1 cellular context compared by ENCODE assay signal in the genomic region with DNA sequence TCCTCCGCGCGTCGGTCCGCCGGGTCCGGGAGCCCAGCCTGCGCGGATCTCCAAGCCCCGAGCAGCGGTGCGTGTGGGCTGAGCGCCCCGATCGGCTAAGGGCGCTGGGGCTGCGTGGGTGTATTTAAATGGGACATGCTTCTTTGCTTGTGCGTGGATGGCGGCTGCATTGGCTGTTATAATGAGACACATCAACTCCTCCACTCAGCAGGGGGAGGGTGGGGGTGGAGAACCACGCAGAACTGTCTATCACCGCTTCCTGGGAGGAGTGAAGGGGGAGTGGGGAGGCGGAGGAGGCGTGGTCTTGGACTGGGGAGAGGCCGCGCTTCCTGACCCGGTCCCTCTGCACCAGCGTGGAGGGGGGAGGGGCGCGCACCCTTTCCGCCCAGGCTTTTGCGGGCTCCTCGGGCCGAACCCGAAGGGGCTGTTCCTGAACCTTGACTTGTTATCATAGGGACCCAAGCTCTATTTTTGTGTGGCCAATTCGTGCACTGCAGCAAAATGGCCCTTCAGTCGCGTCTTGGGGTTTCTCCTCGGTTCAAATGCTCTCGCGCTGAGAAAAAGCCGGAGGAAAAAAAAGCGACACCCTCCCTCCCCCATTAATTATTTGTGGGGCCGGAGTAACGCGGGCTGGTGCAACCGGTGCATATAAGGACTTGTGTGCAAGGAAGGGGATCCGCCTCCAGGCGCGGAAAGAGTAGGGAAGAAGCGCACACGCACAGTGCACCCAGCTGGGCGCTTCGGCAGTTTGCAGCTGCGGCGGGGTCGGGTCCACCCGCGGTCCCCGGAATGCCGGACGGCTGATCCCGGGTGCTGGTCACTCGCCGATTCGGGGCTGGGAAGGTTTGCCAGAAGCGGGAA.
TF ChIP-seq lines count a peak whose summit lies in the region.

Gene TNIK (minus strand): TSS at position 180 of the 861 bp plus-strand sequence. CDS start 342 bp downstream, outside the sequence.

TF ChIP-seq in GM12878, 131 proteins besides CTCF, POLR2A, EP300 and RAD21 (continued from another document and continues in another):
- TF ChIP-seq, protein P1, sequence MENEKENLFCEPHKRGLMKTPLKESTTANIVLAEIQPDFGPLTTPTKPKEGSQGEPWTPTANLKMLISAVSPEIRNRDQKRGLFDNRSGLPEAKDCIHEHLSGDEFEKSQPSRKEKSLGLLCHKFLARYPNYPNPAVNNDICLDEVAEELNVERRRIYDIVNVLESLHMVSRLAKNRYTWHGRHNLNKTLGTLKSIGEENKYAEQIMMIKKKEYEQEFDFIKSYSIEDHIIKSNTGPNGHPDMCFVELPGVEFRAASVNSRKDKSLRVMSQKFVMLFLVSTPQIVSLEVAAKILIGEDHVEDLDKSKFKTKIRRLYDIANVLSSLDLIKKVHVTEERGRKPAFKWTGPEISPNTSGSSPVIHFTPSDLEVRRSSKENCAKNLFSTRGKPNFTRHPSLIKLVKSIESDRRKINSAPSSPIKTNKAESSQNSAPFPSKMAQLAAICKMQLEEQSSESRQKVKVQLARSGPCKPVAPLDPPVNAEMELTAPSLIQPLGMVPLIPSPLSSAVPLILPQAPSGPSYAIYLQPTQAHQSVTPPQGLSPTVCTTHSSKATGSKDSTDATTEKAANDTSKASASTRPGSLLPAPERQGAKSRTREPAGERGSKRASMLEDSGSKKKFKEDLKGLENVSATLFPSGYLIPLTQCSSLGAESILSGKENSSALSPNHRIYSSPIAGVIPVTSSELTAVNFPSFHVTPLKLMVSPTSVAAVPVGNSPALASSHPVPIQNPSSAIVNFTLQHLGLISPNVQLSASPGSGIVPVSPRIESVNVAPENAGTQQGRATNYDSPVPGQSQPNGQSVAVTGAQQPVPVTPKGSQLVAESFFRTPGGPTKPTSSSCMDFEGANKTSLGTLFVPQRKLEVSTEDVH (IDR thresholded peaks at IDR 0.05; ENCODE audit: low read depth, partially characterized antibody) = no peak
- TF ChIP-seq RUNX3 (IDR thresholded peaks at IDR 0.05; ENCODE audit: low read length) (peak; percentile 34; the same call in 1 of the 2 replicates), TBL1XR1 (IDR thresholded peaks at IDR 0.05; ENCODE audit: low read depth, low read length) (peak; percentile 15; the same call in 1 of the 2 replicates), ZNF24 (IDR thresholded peaks at IDR 0.05) (0 out of 2 replicates have a peak, but pooled peaks have one; percentile 11), ZNF207 (IDR thresholded peaks at IDR 0.05; ENCODE audit: borderline replicate concordance) (peak; percentile 17; the same call in 1 of the 2 replicates), FOXK2 (IDR thresholded peaks at IDR 0.05) (no peak), NR2C2 (IDR thresholded peaks at IDR 0.05; ENCODE audit: borderline replicate concordance, control insufficient read depth, insufficient read length, low read depth) (no peak), POLR2AphosphoS2 (IDR thresholded peaks at IDR 0.05; ENCODE audit: low read depth, low read length) (peak; percentile 58; the same call in 1 of the 2 replicates), PAX8 (IDR thresholded peaks at IDR 0.05) (no peak), FOXM1 (IDR thresholded peaks at IDR 0.05; ENCODE audit: low read depth, low read length) (peak; percentile 46; the same call in 1 of the 2 replicates), REST (IDR thresholded peaks at IDR 0.05; ENCODE audit: low read depth, low read length) (no peak), JUND (IDR thresholded peaks at IDR 0.05; ENCODE audit: low read depth, low read length) (no peak), CBX5 (IDR thresholded peaks at IDR 0.05; ENCODE audit: low read depth) (no peak; the same call in 1 of the 2 replicates), NBN (IDR thresholded peaks at IDR 0.05) (peak; percentile 59), SUPT20H (IDR thresholded peaks at IDR 0.05; ENCODE audit: borderline replicate concordance, control insufficient read depth, low read depth, low read length) (no peak), CUX1 (IDR thresholded peaks at IDR 0.05; ENCODE audit: insufficient replicate concordance, low read depth, low read length) (no peak), SIN3A (IDR thresholded peaks at IDR 0.05; ENCODE audit: low read depth, low read length) (peak; percentile 73; the same call in 1 of the 2 replicates), NFXL1 (IDR thresholded peaks at IDR 0.05; ENCODE audit: borderline replicate concordance) (no peak), SRF (IDR thresholded peaks at IDR 0.05; ENCODE audit: low read depth in 2 of 2, low read length in 2 of 2) (peak in 1 of 2 experiments; percentile 85; a peak in 2 of 4 replicates), ATF3 (IDR thresholded peaks at IDR 0.05; ENCODE audit: borderline replicate concordance, extremely low read depth, low read depth, low read length) (no peak)
- TF ChIP-seq, protein P2, sequence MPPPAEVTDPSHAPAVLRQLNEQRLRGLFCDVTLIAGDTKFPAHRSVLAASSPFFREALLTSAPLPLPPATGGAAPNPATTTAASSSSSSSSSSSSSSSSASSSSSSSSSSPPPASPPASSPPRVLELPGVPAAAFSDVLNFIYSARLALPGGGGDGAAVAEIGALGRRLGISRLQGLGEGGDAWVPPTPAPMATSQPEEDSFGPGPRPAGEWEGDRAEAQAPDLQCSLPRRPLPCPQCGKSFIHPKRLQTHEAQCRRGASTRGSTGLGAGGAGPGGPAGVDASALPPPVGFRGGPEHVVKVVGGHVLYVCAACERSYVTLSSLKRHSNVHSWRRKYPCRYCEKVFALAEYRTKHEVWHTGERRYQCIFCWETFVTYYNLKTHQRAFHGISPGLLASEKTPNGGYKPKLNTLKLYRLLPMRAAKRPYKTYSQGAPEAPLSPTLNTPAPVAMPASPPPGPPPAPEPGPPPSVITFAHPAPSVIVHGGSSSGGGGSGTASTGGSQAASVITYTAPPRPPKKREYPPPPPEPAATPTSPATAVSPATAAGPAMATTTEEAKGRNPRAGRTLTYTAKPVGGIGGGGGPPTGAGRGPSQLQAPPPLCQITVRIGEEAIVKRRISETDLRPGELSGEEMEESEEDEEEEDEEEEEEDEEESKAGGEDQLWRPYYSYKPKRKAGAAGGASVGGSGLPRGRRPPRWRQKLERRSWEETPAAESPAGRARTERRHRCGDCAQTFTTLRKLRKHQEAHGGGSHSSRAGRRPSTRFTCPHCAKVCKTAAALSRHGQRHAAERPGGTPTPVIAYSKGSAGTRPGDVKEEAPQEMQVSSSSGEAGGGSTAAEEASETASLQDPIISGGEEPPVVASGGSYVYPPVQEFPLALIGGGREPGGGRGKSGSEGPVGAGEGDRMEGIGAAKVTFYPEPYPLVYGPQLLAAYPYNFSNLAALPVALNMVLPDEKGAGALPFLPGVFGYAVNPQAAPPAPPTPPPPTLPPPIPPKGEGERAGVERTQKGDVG (CRISPR knock-in tag; IDR thresholded peaks at IDR 0.05) = no peak
- TF ChIP-seq, protein P3, sequence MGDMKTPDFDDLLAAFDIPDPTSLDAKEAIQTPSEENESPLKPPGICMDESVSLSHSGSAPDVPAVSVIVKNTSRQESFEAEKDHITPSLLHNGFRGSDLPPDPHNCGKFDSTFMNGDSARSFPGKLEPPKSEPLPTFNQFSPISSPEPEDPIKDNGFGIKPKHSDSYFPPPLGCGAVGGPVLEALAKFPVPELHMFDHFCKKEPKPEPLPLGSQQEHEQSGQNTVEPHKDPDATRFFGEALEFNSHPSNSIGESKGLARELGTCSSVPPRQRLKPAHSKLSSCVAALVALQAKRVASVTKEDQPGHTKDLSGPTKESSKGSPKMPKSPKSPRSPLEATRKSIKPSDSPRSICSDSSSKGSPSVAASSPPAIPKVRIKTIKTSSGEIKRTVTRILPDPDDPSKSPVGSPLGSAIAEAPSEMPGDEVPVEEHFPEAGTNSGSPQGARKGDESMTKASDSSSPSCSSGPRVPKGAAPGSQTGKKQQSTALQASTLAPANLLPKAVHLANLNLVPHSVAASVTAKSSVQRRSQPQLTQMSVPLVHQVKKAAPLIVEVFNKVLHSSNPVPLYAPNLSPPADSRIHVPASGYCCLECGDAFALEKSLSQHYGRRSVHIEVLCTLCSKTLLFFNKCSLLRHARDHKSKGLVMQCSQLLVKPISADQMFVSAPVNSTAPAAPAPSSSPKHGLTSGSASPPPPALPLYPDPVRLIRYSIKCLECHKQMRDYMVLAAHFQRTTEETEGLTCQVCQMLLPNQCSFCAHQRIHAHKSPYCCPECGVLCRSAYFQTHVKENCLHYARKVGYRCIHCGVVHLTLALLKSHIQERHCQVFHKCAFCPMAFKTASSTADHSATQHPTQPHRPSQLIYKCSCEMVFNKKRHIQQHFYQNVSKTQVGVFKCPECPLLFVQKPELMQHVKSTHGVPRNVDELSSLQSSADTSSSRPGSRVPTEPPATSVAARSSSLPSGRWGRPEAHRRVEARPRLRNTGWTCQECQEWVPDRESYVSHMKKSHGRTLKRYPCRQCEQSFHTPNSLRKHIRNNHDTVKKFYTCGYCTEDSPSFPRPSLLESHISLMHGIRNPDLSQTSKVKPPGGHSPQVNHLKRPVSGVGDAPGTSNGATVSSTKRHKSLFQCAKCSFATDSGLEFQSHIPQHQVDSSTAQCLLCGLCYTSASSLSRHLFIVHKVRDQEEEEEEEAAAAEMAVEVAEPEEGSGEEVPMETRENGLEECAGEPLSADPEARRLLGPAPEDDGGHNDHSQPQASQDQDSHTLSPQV (IDR thresholded peaks at IDR 0.05) = no peak
- TF ChIP-seq, protein P4, sequence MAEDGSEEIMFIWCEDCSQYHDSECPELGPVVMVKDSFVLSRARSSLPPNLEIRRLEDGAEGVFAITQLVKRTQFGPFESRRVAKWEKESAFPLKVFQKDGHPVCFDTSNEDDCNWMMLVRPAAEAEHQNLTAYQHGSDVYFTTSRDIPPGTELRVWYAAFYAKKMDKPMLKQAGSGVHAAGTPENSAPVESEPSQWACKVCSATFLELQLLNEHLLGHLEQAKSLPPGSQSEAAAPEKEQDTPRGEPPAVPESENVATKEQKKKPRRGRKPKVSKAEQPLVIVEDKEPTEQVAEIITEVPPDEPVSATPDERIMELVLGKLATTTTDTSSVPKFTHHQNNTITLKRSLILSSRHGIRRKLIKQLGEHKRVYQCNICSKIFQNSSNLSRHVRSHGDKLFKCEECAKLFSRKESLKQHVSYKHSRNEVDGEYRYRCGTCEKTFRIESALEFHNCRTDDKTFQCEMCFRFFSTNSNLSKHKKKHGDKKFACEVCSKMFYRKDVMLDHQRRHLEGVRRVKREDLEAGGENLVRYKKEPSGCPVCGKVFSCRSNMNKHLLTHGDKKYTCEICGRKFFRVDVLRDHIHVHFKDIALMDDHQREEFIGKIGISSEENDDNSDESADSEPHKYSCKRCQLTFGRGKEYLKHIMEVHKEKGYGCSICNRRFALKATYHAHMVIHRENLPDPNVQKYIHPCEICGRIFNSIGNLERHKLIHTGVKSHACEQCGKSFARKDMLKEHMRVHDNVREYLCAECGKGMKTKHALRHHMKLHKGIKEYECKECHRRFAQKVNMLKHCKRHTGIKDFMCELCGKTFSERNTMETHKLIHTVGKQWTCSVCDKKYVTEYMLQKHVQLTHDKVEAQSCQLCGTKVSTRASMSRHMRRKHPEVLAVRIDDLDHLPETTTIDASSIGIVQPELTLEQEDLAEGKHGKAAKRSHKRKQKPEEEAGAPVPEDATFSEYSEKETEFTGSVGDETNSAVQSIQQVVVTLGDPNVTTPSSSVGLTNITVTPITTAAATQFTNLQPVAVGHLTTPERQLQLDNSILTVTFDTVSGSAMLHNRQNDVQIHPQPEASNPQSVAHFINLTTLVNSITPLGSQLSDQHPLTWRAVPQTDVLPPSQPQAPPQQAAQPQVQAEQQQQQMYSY (CRISPR knock-in tag; IDR thresholded peaks at IDR 0.05) = no peak
